ENCODE assay signal across 15 cellular contexts in genomic region chr18:62878305-62878704, GRCh38.
DNase-seq lines count a peak whose midpoint lies in the region; TF ChIP-seq lines count a peak whose summit lies in the region.
"Had no signal": no experiment of that assay in that cellular context is flagged by ENCODE, and none has a peak within 500 bp of the region (broad histone marks: within the 10 kb centered on the region; RNA-seq: fewer than 3 reads in every experiment).

No MANE protein-coding gene starts in this region.

- H3K27ac ChIP-seq in neural progenitor cell = peak overlapping the region; percentile 98
- H3K27ac ChIP-seq in transverse colon = no peak overlapping the region

- H3K27me3 ChIP-seq in neural progenitor cell = no peaks in the 10 kb centered on the region
- no peaks in the 10 kb centered on the region for H3K27me3 ChIP-seq in transverse colon

- no peak overlapping the region for H3K27ac Mint-ChIP-seq in neural progenitor cell

- H3K4me1 ChIP-seq in neural progenitor cell = peaks cover 39% of the 10 kb centered on the region
- peaks cover 0 to 14% (median 4%) of the 10 kb centered on the region in 4 donors for H3K4me1 ChIP-seq in transverse colon

- no peaks in the 10 kb centered on the region for H3K27me3 Mint-ChIP-seq in neural progenitor cell (ENCODE audit: insufficient read depth, low read depth)
- H3K27me3 Mint-ChIP-seq: T-helper 17 cell had no signal

- no peak overlapping the region for H3K4me3 Mint-ChIP-seq in neural progenitor cell
- H3K4me3 Mint-ChIP-seq: activated T-cell treated with anti-CD3 and anti-CD28 coated beads, Interleukin-2, amount 50 U/mL, for 4 hours; immature natural killer cell; T-helper 17 cell had no signal

- H3K36me3 Mint-ChIP-seq in neural progenitor cell = peaks cover 9% of the 10 kb centered on the region
- H3K36me3 Mint-ChIP-seq: immature natural killer cell had no signal

- H3K79me2 ChIP-seq in neural progenitor cell (ENCODE audit: low read depth) = peaks cover 50% of the 10 kb centered on the region

- peak overlapping the region; percentile 70 for H3K4me2 ChIP-seq in neural progenitor cell

- H3K9me3 ChIP-seq in neural progenitor cell (ENCODE audit: low read depth) = no peaks in the 10 kb centered on the region
- no peaks in the 10 kb centered on the region for H3K9me3 ChIP-seq in transverse colon

- no peaks in the 10 kb centered on the region for H3K36me3 ChIP-seq in neural progenitor cell
- H3K36me3 ChIP-seq in transverse colon = no peaks in the 10 kb centered on the region

- H4K20me1 ChIP-seq in neural progenitor cell (ENCODE audit: low read depth) = peaks cover 9% of the 10 kb centered on the region

- peak; percentile 53 for DNase-seq in EH (ENCODE audit: low read depth)
- peak; percentile 36 for DNase-seq in NCI-H69 (lab: John Stamatoyannopoulos, UW)
- DNase-seq in fibroblast of peridontal ligament (ENCODE audit: extremely low read depth) = peak; percentile 16
- DNase-seq in neural progenitor cell (ENCODE audit: low spot score) = no peak
- no peak for DNase-seq in NCI-H187 treated with DMSO at 0.1 percent for 48 hours (lab: John Stamatoyannopoulos, UW)
- no peak for DNase-seq in T-helper 9 cell
- DNase-seq in transverse colon = no peak
- DNase-seq in NCI-H1105 (lab: John Stamatoyannopoulos, UW) = no peak
- DNase-seq: activated CD4-positive, alpha-beta T cell treated with anti-CD3 and anti-CD28 coated beads for 4 hours; activated T-cell treated with anti-CD3 and anti-CD28 coated beads, Interleukin-2, amount 50 U/mL, for 4 hours; C1 segment of cervical spinal cord; immature natural killer cell; MM.1S; stimulated activated naive CD4-positive, alpha-beta T cell treated with Interleukin-2 at 50 U/mL for 16 hours; T-helper 17 cell had no signal

- H2AFZ ChIP-seq in neural progenitor cell (replicated peaks) = no peak overlapping the region

- no peak overlapping the region for H3K4me3 ChIP-seq in neural progenitor cell
- no peak overlapping the region for H3K4me3 ChIP-seq in transverse colon

- WGBS in transverse colon (ENCODE audit: low coverage in 1 of 2), 2 donors = 84 to 86% methylated on average over 3 of the region's 3 CpGs

- TF ChIP-seq EP300 in transverse colon (IDR thresholded peaks at IDR 0.05; ENCODE audit: low read depth) = no peak

- no peak overlapping the region for H3K9ac ChIP-seq in neural progenitor cell

- peaks cover 2% of the 10 kb centered on the region for H3K9me3 Mint-ChIP-seq in neural progenitor cell
- H3K9me3 Mint-ChIP-seq: activated T-cell treated with anti-CD3 and anti-CD28 coated beads, Interleukin-2, amount 50 U/mL, for 4 hours; immature natural killer cell had no signal

- H3K4me1 Mint-ChIP-seq in neural progenitor cell = peaks cover 33% of the 10 kb centered on the region

- intact Hi-C loops in transverse colon (cut with DNase I; ENCODE audit: low total_unique reads) = no loop called here

- in situ Hi-C loops in transverse colon (cut with MboI; ENCODE audit: low pct_ligation_motif_present in 1 of 4, low pct_unique_long_range_greater_than_20kb in 1 of 4, low sequenced_read_pairs in 3 of 4) = no loop called here

- H3F3A ChIP-seq in neural progenitor cell (ENCODE audit: low read depth) = peaks cover 26% of the 10 kb centered on the region

- no peak for TF ChIP-seq POLR2A in transverse colon (IDR thresholded peaks at IDR 0.05)

- TF ChIP-seq CTCF in neural progenitor cell (IDR thresholded peaks at IDR 0.05) = no peak
- TF ChIP-seq CTCF in transverse colon (IDR thresholded peaks at IDR 0.05) = no peak

Comparison
In these comparisons a context has a peak if more than half of its experiments do, and no peak if none do; other contexts are left out.
1. DNase-seq: peak in EH (single experiment), NCI-H69 (single experiment) and fibroblast of peridontal ligament (single experiment); none in neural progenitor cell (single experiment), NCI-H187 treated with DMSO at 0.1 percent for 48 hours (single experiment), T-helper 9 cell (single experiment), transverse colon (single experiment) and NCI-H1105 (single experiment).